ENCODE assay signal across 15 cellular contexts in genomic region chr10:89591111-89591795, GRCh38. TPM values are rescaled to one million over a fixed set of nuclear protein-coding genes. Genes with fewer than 3 reads are reported as not detected.
DNase-seq lines count a peak whose midpoint lies in the region; ATAC-seq and TF ChIP-seq lines count a peak whose summit lies in the region.
"Had no signal": no experiment of that assay in that cellular context is flagged by ENCODE, and none has a peak within 500 bp of the region (broad histone marks: within the 10 kb centered on the region; RNA-seq: fewer than 3 reads in every experiment).

No MANE protein-coding gene starts in this region.

- H3K4me3 ChIP-seq in HUES48 (ENCODE audit: low read depth, low read length) (no peak overlapping the region), brain microvascular endothelial cell (ENCODE audit: low read depth, low read length) (no peak overlapping the region), right cardiac atrium (ENCODE audit: low read length) (no peak overlapping the region), gastrocnemius medialis (no peak overlapping the region)
- H3K4me3 ChIP-seq: BLaER1 treated with 17β-estradiol and CSF1 and Interleukin-3, amounts not matched to agents 10 nM and 100 nM; ovary had no signal

- no peak for TF ChIP-seq POLR2A in gastrocnemius medialis (IDR thresholded peaks at IDR 0.05)

- TF ChIP-seq CTCF in brain microvascular endothelial cell (IDR thresholded peaks at IDR 0.05; ENCODE audit: low read depth, low read length, missing control alignments) (no peak), gastrocnemius medialis (IDR thresholded peaks at IDR 0.05 in 4 of 5, conservative IDR thresholded peaks at IDR 0.05 in 1 of 5) (peak in 2 of 5 experiments; percentile 11 to 30)

- 88% methylated on average over 5 of the region's 5 CpGs for WGBS in right cardiac atrium

- H3K9ac ChIP-seq in HUES48 (ENCODE audit: low read depth, low read length) = no peak overlapping the region
- H3K9ac ChIP-seq: BLaER1 treated with 17β-estradiol and CSF1 and Interleukin-3, amounts not matched to agents 10 nM and 100 nM had no signal

- ATAC-seq in right cardiac atrium (peak; percentile 54 to 59), gastrocnemius medialis (peak; percentile 37 to 79), GM18502 (IDR thresholded peaks at IDR 0.05; ENCODE audit: poor library complexity, unreplicated experiment) (no peak)
- ATAC-seq: activated T-helper 17 cell treated with anti-CD3 and anti-CD28 coated beads, Interleukin-2, amount 50 U/mL, for 72 hours had no signal

- intact Hi-C loops in right cardiac atrium (cut with DNase I) = no loop called here
- intact Hi-C loops in gastrocnemius medialis (cut with DNase I; ENCODE audit: low total_unique reads) = loop anchor here (1.0 to 5.0 kb wide), 2 partner anchors 41 to 57 kb away; no protein-coding TSS in a partner anchor

- in situ Hi-C loops in brain microvascular endothelial cell (cut with HindIII; ENCODE audit: low pct_ligation_motif_present, low sequenced_read_pairs) (no loop called here), gastrocnemius medialis (cut with MboI; ENCODE audit: low sequenced_read_pairs in 4 of 4) (loop anchor here in 1 of 4 donors (10.0 kb wide), 1 partner anchor 114 kb away; the partner anchor contains the start of gene KIF20B)

- peaks cover 64% of the 10 kb centered on the region for H3K36me3 ChIP-seq in HUES48 (ENCODE audit: control insufficient read depth, insufficient read depth, low read length)
- H3K36me3 ChIP-seq in brain microvascular endothelial cell (replicated peaks) = no peaks in the 10 kb centered on the region
- no peaks in the 10 kb centered on the region for H3K36me3 ChIP-seq in gastrocnemius medialis
- H3K36me3 ChIP-seq: ovary had no signal

- peak; percentile 18 for DNase-seq in brain microvascular endothelial cell
- peak in 1 of 3 donors; percentile 51 for DNase-seq in right cardiac atrium
- peak in 1 of 2 donors; percentile 54 for DNase-seq in gastrocnemius medialis
- no peak for DNase-seq in NCI-H1417 (lab: John Stamatoyannopoulos, UW)
- no peak for DNase-seq in SKM-1 treated with dmso at 0.1 percent for 144 hours (lab: John Stamatoyannopoulos, UW; ENCODE audit: unreplicated experiment)
- no peak for DNase-seq in NCI-H1694 treated with DMSO at 0.1 percent for 48 hours (lab: John Stamatoyannopoulos, UW)
- DNase-seq: activated CD4-positive, alpha-beta T cell treated with anti-CD3 and anti-CD28 coated beads, Interleukin-2, amount 10 ng/mL, durations not matched to agents 7 days and 5 days; NCI-H1436; NCI-H82; stimulated activated CD4-positive, alpha-beta T cell treated with anti-CD3 and anti-CD28 coated beads, Interleukin-4, amount 100 ng/mL, for 1 hour had no signal

- H3K27ac ChIP-seq in HUES48 (ENCODE audit: low read depth, low read length) (peak overlapping the region; percentile 4), brain microvascular endothelial cell (peak overlapping the region; percentile 47), right cardiac atrium (ENCODE audit: low read length) (peak overlapping the region; percentile 58), gastrocnemius medialis (peak overlapping the region; percentile 67 to 79 (median 74))
- H3K27ac ChIP-seq: BLaER1 treated with 17β-estradiol and CSF1 and Interleukin-3, amounts not matched to agents 10 nM and 100 nM; ovary had no signal

- H3K9me3 ChIP-seq in HUES48 (ENCODE audit: control insufficient read depth, insufficient read depth, low read length) (no peaks in the 10 kb centered on the region), right cardiac atrium (ENCODE audit: control insufficient read depth, low read length) (no peaks in the 10 kb centered on the region), gastrocnemius medialis (no peaks in the 10 kb centered on the region)
- H3K9me3 ChIP-seq: ovary had no signal

- no peaks in the 10 kb centered on the region for H3K27me3 ChIP-seq in HUES48 (ENCODE audit: control insufficient read depth, insufficient read depth, low read length)
- no peaks in the 10 kb centered on the region for H3K27me3 ChIP-seq in brain microvascular endothelial cell (replicated peaks)
- H3K27me3 ChIP-seq in right cardiac atrium (ENCODE audit: control insufficient read depth, insufficient read depth) = no peaks in the 10 kb centered on the region
- H3K27me3 ChIP-seq in gastrocnemius medialis = no peaks in the 10 kb centered on the region
- H3K27me3 ChIP-seq: BLaER1 treated with 17β-estradiol and CSF1 and Interleukin-3, amounts not matched to agents 10 nM and 100 nM; ovary had no signal

- H3K4me1 ChIP-seq in HUES48 (ENCODE audit: control insufficient read depth, insufficient read depth, low read length) = no peaks in the 10 kb centered on the region
- peaks cover 3% of the 10 kb centered on the region for H3K4me1 ChIP-seq in right cardiac atrium (ENCODE audit: control insufficient read depth, insufficient read depth, low read length)
- H3K4me1 ChIP-seq in gastrocnemius medialis = peaks cover 40 to 52% of the 10 kb centered on the region in 2 donors

RNA-seq across cellular contexts. Expression of gene PANK1, which starts 53.8 kb away (rescaled TPM):
- total RNA-seq in right cardiac atrium (10 to 100 TPM in 3 of 4 donors, 1 to 10 TPM in 1; 7.9 to 14.0 (median 13.1) TPM), gastrocnemius medialis (10 to 100 TPM in 1 of 4 donors, 1 to 10 TPM in 3; 7.3 to 16.3 (median 9.0) TPM)
- 5.0 TPM for polyA plus RNA-seq in right cardiac atrium

RNA-seq across cellular contexts. Expression of gene SLC16A12, which starts 55.9 kb away (rescaled TPM):
- total RNA-seq in right cardiac atrium = 1 to 10 TPM; 3.3 to 7.2 (median 5.0) TPM
- 2.7 TPM for polyA plus RNA-seq in right cardiac atrium
- total RNA-seq in gastrocnemius medialis = 1 to 10 TPM in 3 of 4 donors, under 1 TPM in 1; 0.97 to 3.1 (median 1.4) TPM
- total RNA-seq: activated CD4-positive, alpha-beta T cell treated with anti-CD3 and anti-CD28 coated beads, Interleukin-2, amount 10 ng/mL, durations not matched to agents 7 days and 5 days; activated T-helper 17 cell treated with anti-CD3 and anti-CD28 coated beads, Interleukin-2, amount 50 U/mL, for 72 hours had no signal

Comparison
In these comparisons a context has a peak if more than half of its experiments do, and no peak if none do; other contexts are left out.
1. H3K27ac ChIP-seq: peak in every context shown above with its lines; median percentile 74 in gastrocnemius medialis; 58 in right cardiac atrium; 47 in brain microvascular endothelial cell; 4 in HUES48.